In genomic region chr19:6802336-6803035, GRCh38 we compare ENCODE assay signal across 9 cellular contexts. TPM values are rescaled to one million over a fixed set of nuclear protein-coding genes. Genes with fewer than 3 reads are reported as not detected.
A peak's percentile ranks its signal among the peaks of the same experiment; 100 is the strongest.
DNase-seq lines count a peak whose midpoint lies in the region; ATAC-seq, FAIRE-seq and TF ChIP-seq lines count a peak whose summit lies in the region.
"Had no signal": no experiment of that assay in that cellular context is flagged by ENCODE, and none has a peak within 500 bp of the region (broad histone marks: within the 10 kb centered on the region; RNA-seq: fewer than 3 reads in every experiment).

No MANE protein-coding gene starts in this region.

- POLR2A ChIA-PET in K562 (lab: Yijun Ruan, JAX): no interaction called here

- no peaks in the 10 kb centered on the region for H3K27me3 ChIP-seq in K562 (ENCODE audit: control insufficient read depth in 2 of 2, insufficient read depth in 2 of 2, low read length in 2 of 2)
- H3K27me3 ChIP-seq in upper lobe of right lung: no peaks in the 10 kb centered on the region
- H3K27me3 ChIP-seq: uterus had no signal

- intact Hi-C loops in K562 (cut with micrococcal nuclease) (no loop called here), upper lobe of right lung (cut with DNase I) (no loop called here)

- H3K36me3 ChIP-seq in K562 (ENCODE audit: control insufficient read depth, insufficient read depth, low read length) (no peaks in the 10 kb centered on the region), upper lobe of right lung (no peaks in the 10 kb centered on the region)
- H3K36me3 ChIP-seq: uterus had no signal

- H3K4me3 ChIP-seq in K562: no peak overlapping the region
- H3K4me3 ChIP-seq in upper lobe of right lung: peak overlapping the region; percentile 40
- H3K4me3 ChIP-seq: uterus had no signal

- no peak for TF ChIP-seq RAD21 in K562 (CRISPR knock-in tag; conservative IDR thresholded peaks at IDR 0.05 in 1 of 2, IDR thresholded peaks at IDR 0.05 in 1 of 2)

- no peak for TF ChIP-seq CTCF in K562 (IDR thresholded peaks at IDR 0.05 in 2 of 3, conservative IDR thresholded peaks at IDR 0.05 in 1 of 3; ENCODE audit: insufficient read depth in 2 of 3, low read depth in 1 of 3, low read length in 3 of 3)
- TF ChIP-seq CTCF in omental fat pad (IDR thresholded peaks at IDR 0.05): no peak
- TF ChIP-seq CTCF in upper lobe of right lung (IDR thresholded peaks at IDR 0.05): no peak

- peak overlapping the region; percentile 71 for H2AFZ ChIP-seq in K562 (ENCODE audit: low read depth, low read length)

- WGBS in K562 (ENCODE audit: insufficient coverage, low coverage, missing lambda C conversion rate): 31% methylated on average over 9 of the region's 9 CpGs

- H3K9me3 ChIP-seq in K562 (replicated peaks; ENCODE audit: control insufficient read depth, insufficient read depth, low read depth, low read length): no peaks in the 10 kb centered on the region
- no peaks in the 10 kb centered on the region for H3K9me3 ChIP-seq in upper lobe of right lung
- H3K9me3 ChIP-seq: uterus had no signal

- H3K9me1 ChIP-seq in K562 (ENCODE audit: control insufficient read depth, insufficient read depth, low read length): no peaks in the 10 kb centered on the region

- H3K4me2 ChIP-seq in K562 (ENCODE audit: insufficient read depth, low read length): peak overlapping the region; percentile 46; the same call in 1 of the 2 replicates

- peak overlapping the region; percentile 69; the same call in 2 of the 3 replicates for H3K27ac ChIP-seq in K562 (ENCODE audit: extremely low read depth, low read depth, low read length)
- H3K27ac ChIP-seq in upper lobe of right lung: peak overlapping the region; percentile 63
- H3K27ac ChIP-seq: uterus had no signal

- TF ChIP-seq POLR2A in K562 (conservative IDR thresholded peaks at IDR 0.05): no peak

- H3K9ac ChIP-seq in K562 (ENCODE audit: insufficient read depth in 1 of 2, low read depth in 2 of 2, low read length in 2 of 2): peak overlapping the region in 1 of 2 experiments; percentile 61; a peak in 1 of 4 replicates

- CTCF ChIA-PET in K562 (lab: Yijun Ruan, JAX; ENCODE audit: low intra/inter-chr PET ratio): interaction anchor here (0.6 kb wide), 1 partner anchor 27 kb away, joined by 3 read pairs; no protein-coding TSS in a partner anchor

- peaks cover 17 to 20% of the 10 kb centered on the region in 2 experiments for H3K4me1 ChIP-seq in K562 (replicated peaks in 1 of 2; ENCODE audit: control insufficient read depth in 2 of 2, insufficient read depth in 2 of 2, low read length in 2 of 2)
- peaks cover 13% of the 10 kb centered on the region for H3K4me1 ChIP-seq in upper lobe of right lung
- H3K4me1 ChIP-seq: uterus had no signal

- peak; percentile 29 for FAIRE-seq in K562 (lab: Jason Lieb, UNC)

- in situ Hi-C loops in K562 (cut with MboI): no loop called here

- TF ChIP-seq EP300 in K562 (IDR thresholded peaks at IDR 0.05; ENCODE audit: low read length): no peak

- BruUV-seq in K562 (replicated peaks; lab: Mats Ljungman, UMichigan): no TSS peak

- no peaks in the 10 kb centered on the region for H4K20me1 ChIP-seq in K562 (replicated peaks; ENCODE audit: control insufficient read depth, insufficient read depth, low read length)

- peak; percentile 78 for DNase-seq in T-helper 22 cell (ENCODE audit: low read depth)
- peak in 1 of 4 experiments; percentile 47 for DNase-seq in K562 (ENCODE audit: extremely low read depth in 1 of 4, low spot score in 3 of 4)
- DNase-seq in omental fat pad (ENCODE audit: low spot score): no peak
- peak; percentile 74 for DNase-seq in upper lobe of right lung
- DNase-seq in COLO829 (ENCODE audit: low spot score): no peak
- DNase-seq in NCI-H2227 (lab: John Stamatoyannopoulos, UW; ENCODE audit: unreplicated experiment): no peak

- peak; percentile 47 for ATAC-seq in GM18520 (IDR thresholded peaks at IDR 0.05; ENCODE audit: unreplicated experiment)
- peak; percentile 60 for ATAC-seq in HG03354 (IDR thresholded peaks at IDR 0.05; ENCODE audit: poor library complexity, severe bottlenecking, unreplicated experiment)
- peak; percentile 49 for ATAC-seq in K562
- peak; percentile 48 for ATAC-seq in omental fat pad (ENCODE audit: low FRiP score)
- ATAC-seq in upper lobe of right lung: peak; percentile 89

- H3K79me2 ChIP-seq in K562 (ENCODE audit: control insufficient read depth, insufficient read depth, low read length): peaks cover 4% of the 10 kb centered on the region; the same call in 1 of the 3 replicates

TF ChIP-seq in K562, 482 proteins besides CTCF, POLR2A, EP300 and RAD21 (continues in another document):
- TF ChIP-seq PHF8 (IDR thresholded peaks at IDR 0.05; ENCODE audit: borderline replicate concordance, low read length) (0 out of 2 replicates have a peak, but pooled peaks have one; percentile 1), SOX6 (IDR thresholded peaks at IDR 0.05) (no peak), ATF4 (CRISPR knock-in tag; IDR thresholded peaks at IDR 0.05) (no peak), USF1 (CRISPR knock-in tag; IDR thresholded peaks at IDR 0.05) (peak; percentile 85), PHB (CRISPR knock-in tag; IDR thresholded peaks at IDR 0.05) (no peak), FOSL1 (tag; conservative IDR thresholded peaks at IDR 0.05) (peak; percentile 57; the same call in 1 of the 2 replicates), NR2C1 (IDR thresholded peaks at IDR 0.05) (no peak), NR2C1 (tag; IDR thresholded peaks at IDR 0.05) (peak; percentile 29; the same call in 1 of the 2 replicates), ZNF589 (CRISPR knock-in tag; IDR thresholded peaks at IDR 0.05; ENCODE audit: low read depth) (peak; percentile 82), ZNF785 (CRISPR knock-in tag; IDR thresholded peaks at IDR 0.05) (no peak), ZNF77 (CRISPR knock-in tag; IDR thresholded peaks at IDR 0.05) (no peak), MYC (IDR thresholded peaks at IDR 0.05; ENCODE audit: low read depth, low read length) (no peak; the same call in 1 of the 2 replicates), MYC (CRISPR knock-in tag; IDR thresholded peaks at IDR 0.05; ENCODE audit: borderline replicate concordance, low read depth) (no peak)

RNA-seq across cellular contexts. Expression of gene VAV1, which starts 30.0 kb away (rescaled TPM):
- 12.0 and 34.0 TPM in 2 replicates for total RNA-seq in K562 (2011; cell fraction: chromatin; rRNA removed; ENCODE audit: low replicate concordance)
- total RNA-seq in K562 (2011; cell fraction: nucleolus; rRNA removed): 15.5 and 23.5 TPM in 2 replicates
- 12.6 and 13.2 TPM in 2 replicates for total RNA-seq in K562 (2011; cell fraction: nucleoplasm; rRNA removed)
- 13.6 and 13.7 TPM in 2 replicates for total RNA-seq in K562 (2014; rRNA removed)
- total RNA-seq in K562 (2014; rRNA removed; fragmentation: Illumina TruSeq; extraction: Trizol): 8.7 and 9.4 TPM in 2 replicates
- total RNA-seq in K562 (2015; rRNA removed; fragmentation: Illumina TruSeq; extraction: Trizol): 19.1 and 19.7 TPM in 2 replicates
- 17.3 and 20.1 TPM in 2 replicates for total RNA-seq in K562 (2021)
- polyA plus RNA-seq in K562 (2011; rRNA removed): 8.4 and 18.5 TPM in 2 replicates
- 7.1 and 10.6 TPM in 2 replicates for polyA plus RNA-seq in K562 (2011; cell fraction: cytosol; rRNA removed)
- polyA plus RNA-seq in K562 (2011; cell fraction: nucleus; rRNA removed): 19.2 and 28.2 TPM in 2 replicates
- polyA plus RNA-seq in K562 (2012): 18.1 and 29.2 TPM in 2 replicates
- polyA plus RNA-seq in K562 (2014; fragmentation: Illumina TruSeq; extraction: Trizol): 12.4 and 13.3 TPM in 2 replicates
- polyA plus RNA-seq in K562 (2014; fragmentation: Nextera tagmentation; extraction: Ambion mirVana): 1 to 10 TPM in 1 of 2 experiments, under 1 TPM in 1; 0.46 to 1.3 TPM
- polyA plus RNA-seq in K562 (2014; rRNA removed): 10.9 and 11.1 TPM in 2 replicates
- 10.3 and 18.3 TPM in 2 replicates for polyA minus RNA-seq in K562 (2011; rRNA and poly(A)+ RNA removed)
- 4.7 and 11.8 TPM in 2 replicates for polyA minus RNA-seq in K562 (2011; cell fraction: cytosol; rRNA and poly(A)+ RNA removed)
- 12.7 and 24.3 TPM in 2 replicates for polyA minus RNA-seq in K562 (2011; cell fraction: nucleus; rRNA and poly(A)+ RNA removed)
- total RNA-seq in omental fat pad: 10 to 100 TPM in 3 of 4 donors, 1 to 10 TPM in 1; 9.4 to 18.9 (median 13.5) TPM
- total RNA-seq in upper lobe of right lung: 31.6 TPM

RNA-seq across cellular contexts. Expression of gene SH2D3A, which starts 35.3 kb away (rescaled TPM):
- 17.3 and 38.7 TPM in 2 replicates for total RNA-seq in K562 (2011; cell fraction: chromatin; rRNA removed; ENCODE audit: low replicate concordance)
- total RNA-seq in K562 (2011; cell fraction: nucleolus; rRNA removed): 28.7 and 29.6 TPM in 2 replicates
- 21.3 and 22.0 TPM in 2 replicates for total RNA-seq in K562 (2011; cell fraction: nucleoplasm; rRNA removed)
- 20.0 and 25.9 TPM in 2 replicates for total RNA-seq in K562 (2014; rRNA removed)
- total RNA-seq in K562 (2014; rRNA removed; fragmentation: Illumina TruSeq; extraction: Trizol): 3.0 and 4.8 TPM in 2 replicates
- total RNA-seq in K562 (2015; rRNA removed; fragmentation: Illumina TruSeq; extraction: Trizol): 8.6 and 8.9 TPM in 2 replicates
- 19.4 and 26.3 TPM in 2 replicates for total RNA-seq in K562 (2021)
- polyA plus RNA-seq in K562 (2011; rRNA removed): 8.7 and 13.4 TPM in 2 replicates
- 12.2 and 22.2 TPM in 2 replicates for polyA plus RNA-seq in K562 (2011; cell fraction: cytosol; rRNA removed)
- 20.1 and 35.1 TPM in 2 replicates for polyA plus RNA-seq in K562 (2011; cell fraction: nucleus; rRNA removed)
- polyA plus RNA-seq in K562 (2012): 10.3 and 10.8 TPM in 2 replicates
- 9.6 and 17.7 TPM in 2 replicates for polyA plus RNA-seq in K562 (2014; fragmentation: Illumina TruSeq; extraction: Trizol)
- polyA plus RNA-seq in K562 (2014; fragmentation: Nextera tagmentation; extraction: Ambion mirVana): under 1 TPM; 0.75 to 0.83 TPM
- polyA plus RNA-seq in K562 (2014; rRNA removed): 19.8 and 24.8 TPM in 2 replicates
- polyA minus RNA-seq in K562 (2011; rRNA and poly(A)+ RNA removed): 3.0 and 4.7 TPM in 2 replicates
- polyA minus RNA-seq in K562 (2011; cell fraction: cytosol; rRNA and poly(A)+ RNA removed): 8.7 and 11.1 TPM in 2 replicates
- 17.0 and 18.8 TPM in 2 replicates for polyA minus RNA-seq in K562 (2011; cell fraction: nucleus; rRNA and poly(A)+ RNA removed)
- total RNA-seq in omental fat pad: 1 to 10 TPM in 3 of 4 donors, not detected in 1; 1.3 to 3.4 (median 2.0) TPM
- 26.0 TPM for total RNA-seq in upper lobe of right lung

Comparison
In these comparisons a context has a peak if more than half of its experiments do, and no peak if none do; other contexts are left out.
1. DNase-seq: peak in T-helper 22 cell (single experiment) and upper lobe of right lung (single experiment); none in omental fat pad (single experiment), COLO829 (single experiment) and NCI-H2227 (single experiment).
2. Peak in every context shown above with its lines, with median percentiles within 50 percentile points of each other: ATAC-seq.